23 cellular contexts compared by ENCODE assay signal in genomic region chr2:241267249-241268067, GRCh38. TPM values are rescaled to one million over a fixed set of nuclear protein-coding genes. Genes with fewer than 3 reads are reported as not detected.
A peak's percentile ranks its signal among the peaks of the same experiment; 100 is the strongest.
DNase-seq lines count a peak whose midpoint lies in the region; ATAC-seq and TF ChIP-seq lines count a peak whose summit lies in the region.
"Had no signal": no experiment of that assay in that cellular context is flagged by ENCODE, and none has a peak within 500 bp of the region (broad histone marks: within the 10 kb centered on the region; RNA-seq: fewer than 3 reads in every experiment).

No MANE protein-coding gene starts in this region.

- 87 to 93% methylated on average over 5 to 12 of the region's 12 CpGs for WGBS in endodermal cell (ENCODE audit: insufficient coverage in 1 of 2, insufficient read length in 1 of 2), 2 experiments

- no peaks in the 10 kb centered on the region for H3K9me3 ChIP-seq in CD8-positive, alpha-beta T cell (ENCODE audit: low read length)
- H3K9me3 ChIP-seq in endodermal cell (ENCODE audit: control insufficient read depth, low read length), result no peaks in the 10 kb centered on the region
- H3K9me3 ChIP-seq: heart left ventricle, prostate gland, SK-N-SH, testis had no signal

- H3K27ac ChIP-seq in CD8-positive, alpha-beta T cell (ENCODE audit: low read depth, low read length), result no peak overlapping the region
- H3K27ac ChIP-seq in endodermal cell (ENCODE audit: low read depth, low read length), result no peak overlapping the region
- H3K27ac ChIP-seq: cardiac muscle cell, heart left ventricle, HL-60, prostate gland, testis, VCaP had no signal

- peak in 1 of 7 experiments; percentile 4 for DNase-seq in CD8-positive, alpha-beta T cell
- no peak for DNase-seq in GM12865 (ENCODE audit: low read depth)
- DNase-seq in NCI-H69 (lab: John Stamatoyannopoulos, UW), result peak; percentile 1
- DNase-seq in endodermal cell, result peak; percentile 28
- no peak for DNase-seq in islet precursor cell
- DNase-seq in activated CD4-positive, alpha-beta memory T cell treated with anti-CD3 and anti-CD28 coated beads, Interleukin-2, amount 10 ng/mL, durations not matched to agents 7 days and 5 days, result no peak
- DNase-seq in SW480 (ENCODE audit: low spot score), result no peak
- DNase-seq: activated naive CD4-positive, alpha-beta T cell; amniotic stem cell; IMR-90; NCI-H1436; NCI-H2171; SK-N-SH; small intestine; stimulated activated naive CD4-positive, alpha-beta T cell; testis had no signal

- no peak for TF ChIP-seq CTCF in CD8-positive, alpha-beta T cell (IDR thresholded peaks at IDR 0.05)
- TF ChIP-seq CTCF in GM12865 (IDR thresholded peaks at IDR 0.05; ENCODE audit: insufficient read depth, low read depth, low read length, missing control alignments) (peak; percentile 7), endodermal cell (conservative IDR thresholded peaks at IDR 0.05) (no peak)

- POLR2A ChIA-PET in CD8-positive, alpha-beta T cell (lab: Charles Lee), result interaction anchor here (0.6 kb wide), 1 partner anchor 34 kb away, joined by 4 read pairs; no protein-coding TSS in a partner anchor
- POLR2A ChIA-PET in activated CD4-positive, alpha-beta memory T cell treated with anti-CD3 and anti-CD28 coated beads, Interleukin-2, amount 10 ng/mL, durations not matched to agents 7 days and 5 days (lab: Charles Lee), result interaction anchor here (0.6 kb wide), 1 partner anchor 41 kb away, joined by 3 read pairs; no protein-coding TSS in a partner anchor

- H3K27ac Mint-ChIP-seq in CD8-positive, alpha-beta T cell, result peak overlapping the region; percentile 39
- peak overlapping the region; percentile 5 for H3K27ac Mint-ChIP-seq in endodermal cell
- H3K27ac Mint-ChIP-seq in activated CD4-positive, alpha-beta memory T cell treated with anti-CD3 and anti-CD28 coated beads, Interleukin-2, amount 10 ng/mL, durations not matched to agents 7 days and 5 days, result no peak overlapping the region

- intact Hi-C loops in CD8-positive, alpha-beta T cell (cut with DNase I, micrococcal nuclease), result no loop called here

- H3K36me3 ChIP-seq in CD8-positive, alpha-beta T cell (ENCODE audit: insufficient read depth, low read length), result peaks cover 23% of the 10 kb centered on the region
- peaks cover 65% of the 10 kb centered on the region for H3K36me3 ChIP-seq in endodermal cell (ENCODE audit: control insufficient read depth, insufficient read depth, low read length)

- H3K27me3 Mint-ChIP-seq in CD8-positive, alpha-beta T cell (ENCODE audit: low read depth), result no peaks in the 10 kb centered on the region
- H3K27me3 Mint-ChIP-seq in endodermal cell (ENCODE audit: insufficient read depth), result no peaks in the 10 kb centered on the region
- H3K27me3 Mint-ChIP-seq in activated CD4-positive, alpha-beta memory T cell treated with anti-CD3 and anti-CD28 coated beads, Interleukin-2, amount 10 ng/mL, durations not matched to agents 7 days and 5 days, result no peaks in the 10 kb centered on the region

- peaks cover 39% of the 10 kb centered on the region for H3K4me1 Mint-ChIP-seq in CD8-positive, alpha-beta T cell (ENCODE audit: low read depth)
- H3K4me1 Mint-ChIP-seq in endodermal cell, result peaks cover 9% of the 10 kb centered on the region
- peaks cover 35% of the 10 kb centered on the region for H3K4me1 Mint-ChIP-seq in activated CD4-positive, alpha-beta memory T cell treated with anti-CD3 and anti-CD28 coated beads, Interleukin-2, amount 10 ng/mL, durations not matched to agents 7 days and 5 days

- no peak overlapping the region for H3K9ac ChIP-seq in endodermal cell (ENCODE audit: extremely low read depth, low read length, poor library complexity, severe bottlenecking)
- H3K9ac ChIP-seq: SK-N-SH had no signal

- peaks cover 7% of the 10 kb centered on the region for H3K4me1 ChIP-seq in CD8-positive, alpha-beta T cell (ENCODE audit: insufficient read depth, low read length)
- H3K4me1 ChIP-seq in endodermal cell (ENCODE audit: control insufficient read depth, insufficient read depth, low read length), result peaks cover 9% of the 10 kb centered on the region

- CTCF ChIA-PET in CD8-positive, alpha-beta T cell (lab: Charles Lee), result interaction anchor here (1.0 to 2.1 kb wide), 3 partner anchors 17 to 47 kb away, joined by 4 to 5 read pairs (median 4); no protein-coding TSS in a partner anchor
- CTCF ChIA-PET in activated CD4-positive, alpha-beta memory T cell treated with anti-CD3 and anti-CD28 coated beads, Interleukin-2, amount 10 ng/mL, durations not matched to agents 7 days and 5 days (lab: Charles Lee), result no interaction called here

- no peak overlapping the region for H3K4me3 Mint-ChIP-seq in CD8-positive, alpha-beta T cell
- H3K4me3 Mint-ChIP-seq in endodermal cell, result no peak overlapping the region
- no peak overlapping the region for H3K4me3 Mint-ChIP-seq in activated CD4-positive, alpha-beta memory T cell treated with anti-CD3 and anti-CD28 coated beads, Interleukin-2, amount 10 ng/mL, durations not matched to agents 7 days and 5 days

- no peak for ATAC-seq in CD8-positive, alpha-beta T cell
- no peak for ATAC-seq in GM18498 (IDR thresholded peaks at IDR 0.05; ENCODE audit: unreplicated experiment)
- ATAC-seq: heart left ventricle, left lobe of liver had no signal

- no peaks in the 10 kb centered on the region for H3K27me3 ChIP-seq in CD8-positive, alpha-beta T cell (ENCODE audit: insufficient read depth, low read length)
- no peaks in the 10 kb centered on the region for H3K27me3 ChIP-seq in endodermal cell (ENCODE audit: control insufficient read depth, insufficient read depth, low read length, poor library complexity, severe bottlenecking)
- H3K27me3 ChIP-seq: cardiac muscle cell, heart left ventricle, testis had no signal

- no peaks in the 10 kb centered on the region for H3K9me3 Mint-ChIP-seq in CD8-positive, alpha-beta T cell
- no peaks in the 10 kb centered on the region for H3K9me3 Mint-ChIP-seq in endodermal cell
- H3K9me3 Mint-ChIP-seq in activated CD4-positive, alpha-beta memory T cell treated with anti-CD3 and anti-CD28 coated beads, Interleukin-2, amount 10 ng/mL, durations not matched to agents 7 days and 5 days, result no peaks in the 10 kb centered on the region

- H3K36me3 Mint-ChIP-seq in CD8-positive, alpha-beta T cell, result peaks cover 64% of the 10 kb centered on the region
- H3K36me3 Mint-ChIP-seq in endodermal cell (ENCODE audit: low read depth), result peaks cover 58% of the 10 kb centered on the region
- H3K36me3 Mint-ChIP-seq in activated CD4-positive, alpha-beta memory T cell treated with anti-CD3 and anti-CD28 coated beads, Interleukin-2, amount 10 ng/mL, durations not matched to agents 7 days and 5 days (ENCODE audit: low read depth), result peaks cover 49% of the 10 kb centered on the region

- no peak overlapping the region for H3K4me3 ChIP-seq in CD8-positive, alpha-beta T cell (ENCODE audit: low read depth, low read length)
- H3K4me3 ChIP-seq in GM12865 (ENCODE audit: low read depth, low read length) (no peak overlapping the region), endodermal cell (ENCODE audit: low read length) (no peak overlapping the region)
- H3K4me3 ChIP-seq: cardiac muscle cell, heart left ventricle, prostate gland, testis had no signal

RNA-seq across cellular contexts. Expression of gene HDLBP, which starts 48.0 kb away (rescaled TPM):
- 100 to 1,000 TPM in 1 of 2 experiments, 10 to 100 TPM in 1; 97.5 to 104 TPM for total RNA-seq in CD8-positive, alpha-beta T cell
- 100 to 1,000 TPM; 344 to 374 TPM for total RNA-seq in endodermal cell
- polyA plus RNA-seq in endodermal cell (2013, experiment 1 of 2), result 216 TPM
- 217 TPM for polyA plus RNA-seq in endodermal cell (2013, experiment 2 of 2)
- 100 to 1,000 TPM; 190 to 193 TPM for total RNA-seq in activated CD4-positive, alpha-beta memory T cell treated with anti-CD3 and anti-CD28 coated beads, Interleukin-2, amount 10 ng/mL, durations not matched to agents 7 days and 5 days

RNA-seq across cellular contexts. Expression of gene SEPTIN2, which starts 48.3 kb away (rescaled TPM):
- total RNA-seq in CD8-positive, alpha-beta T cell, result 100 to 1,000 TPM; 216 to 246 TPM
- 100 to 1,000 TPM; 365 to 380 TPM for total RNA-seq in endodermal cell
- 409 TPM for polyA plus RNA-seq in endodermal cell (2013, experiment 1 of 2)
- 399 TPM for polyA plus RNA-seq in endodermal cell (2013, experiment 2 of 2)
- total RNA-seq in activated CD4-positive, alpha-beta memory T cell treated with anti-CD3 and anti-CD28 coated beads, Interleukin-2, amount 10 ng/mL, durations not matched to agents 7 days and 5 days, result 100 to 1,000 TPM; 282 to 290 TPM

Comparison
In these comparisons a context has a peak if more than half of its experiments do, and no peak if none do; other contexts are left out.
1. DNase-seq: peak in NCI-H69 (single experiment) and endodermal cell (single experiment); none in GM12865 (single experiment), islet precursor cell (single experiment), activated CD4-positive, alpha-beta memory T cell treated with anti-CD3 and anti-CD28 coated beads, Interleukin-2, amount 10 ng/mL, durations not matched to agents 7 days and 5 days (single experiment) and SW480 (single experiment).